Comparison of ENCODE assay signal across 1 cellular context in the genomic region with DNA sequence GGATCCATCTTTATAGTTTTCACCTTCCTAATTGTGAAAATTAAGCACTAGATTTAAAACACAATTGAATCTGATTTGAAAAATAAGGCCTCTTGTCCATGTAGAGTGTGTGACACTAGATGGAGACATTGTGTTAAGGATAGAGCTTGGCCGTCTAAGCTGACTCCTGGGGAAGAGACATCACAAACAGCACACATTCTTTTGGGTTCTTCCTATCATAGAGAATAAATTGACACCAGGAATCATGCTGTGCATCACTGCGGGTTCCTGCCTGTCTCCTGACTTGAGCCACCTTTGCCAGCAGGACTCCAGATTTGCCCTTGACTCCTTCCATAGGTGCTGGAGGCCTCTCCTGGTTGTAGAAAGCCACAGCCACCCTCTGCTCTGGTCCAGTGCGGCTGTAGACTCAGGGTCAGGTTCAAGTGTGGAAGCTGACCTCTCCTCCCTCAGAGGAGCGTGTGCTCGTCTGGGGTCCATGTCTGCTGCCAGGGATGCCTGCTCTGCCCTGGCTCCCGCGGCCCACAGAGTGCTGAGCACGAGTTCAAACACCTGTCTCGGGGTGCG.
TF ChIP-seq lines count a peak whose summit lies in the region.

No MANE protein-coding gene starts in this region.

TF ChIP-seq in SK-N-SH treated with all-trans-retinoic acid at 6 μM for 48 hours, 23 proteins besides CTCF, POLR2A, EP300 and RAD21 (continued from another document):
- no peak for TF ChIP-seq ZC3H10 (CRISPR knock-in tag; IDR thresholded peaks at IDR 0.05)
- TF ChIP-seq ISL1 (CRISPR knock-in tag; IDR thresholded peaks at IDR 0.05) = no peak
- TF ChIP-seq ZNF70 (CRISPR knock-in tag; IDR thresholded peaks at IDR 0.05) = no peak
